Comparison of ENCODE assay signal across 1 cellular context in the genomic region with DNA sequence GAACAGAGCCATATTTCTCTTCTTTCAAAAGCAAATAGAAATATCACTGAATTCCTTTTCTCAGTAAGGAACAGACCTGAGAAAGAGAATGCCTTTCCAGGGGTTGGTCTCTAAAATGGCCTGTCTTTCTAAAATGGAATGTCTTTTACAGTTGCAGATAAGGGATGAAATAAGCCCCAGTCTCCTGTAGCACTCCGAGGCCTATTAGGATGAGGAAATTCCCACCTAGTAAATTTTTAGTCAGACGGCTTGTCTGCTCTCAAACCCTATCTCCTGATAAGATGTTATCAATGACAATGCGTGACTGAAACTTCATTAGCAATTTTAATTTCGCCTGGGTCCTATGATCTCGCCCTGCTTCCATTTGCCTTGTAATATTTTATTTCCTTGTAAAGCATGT.
A peak's percentile ranks its signal among the peaks of the same experiment; 100 is the strongest.
TF ChIP-seq lines count a peak whose summit lies in the region.

No MANE protein-coding gene starts in this region.

TF ChIP-seq in K562, 482 proteins besides CTCF, POLR2A, EP300 and RAD21 (continued from another document):
- TF ChIP-seq ZNF280B (CRISPR knock-in tag; IDR thresholded peaks at IDR 0.05): peak; percentile 69; the same call in 1 of the 2 replicates
- TF ChIP-seq CBX3 (IDR thresholded peaks at IDR 0.05; ENCODE audit: borderline replicate concordance in 1 of 2, low read length in 2 of 2): peak in 1 of 2 experiments; percentile 86; a peak in 1 of 3 replicates
- no peak for TF ChIP-seq PHF20 (IDR thresholded peaks at IDR 0.05; ENCODE audit: partially characterized antibody)
- TF ChIP-seq ZNF586 (CRISPR knock-in tag; conservative IDR thresholded peaks at IDR 0.05): no peak
- peak; percentile 74; the same call in 1 of the 2 replicates for TF ChIP-seq TRIM28 (IDR thresholded peaks at IDR 0.05)
- TF ChIP-seq TRIM24 (IDR thresholded peaks at IDR 0.05): 0 out of 4 replicates have a peak, but pooled peaks have one; percentile 15 to 23
- peak; percentile 70; the same call in 1 of the 2 replicates for TF ChIP-seq CBX5 (IDR thresholded peaks at IDR 0.05; ENCODE audit: borderline replicate concordance, low read depth)
- 0 out of 2 replicates have a peak, but pooled peaks have one; percentile 63 for TF ChIP-seq XRCC3 (IDR thresholded peaks at IDR 0.05)
